9 cellular contexts compared by ENCODE assay signal in the genomic region with DNA sequence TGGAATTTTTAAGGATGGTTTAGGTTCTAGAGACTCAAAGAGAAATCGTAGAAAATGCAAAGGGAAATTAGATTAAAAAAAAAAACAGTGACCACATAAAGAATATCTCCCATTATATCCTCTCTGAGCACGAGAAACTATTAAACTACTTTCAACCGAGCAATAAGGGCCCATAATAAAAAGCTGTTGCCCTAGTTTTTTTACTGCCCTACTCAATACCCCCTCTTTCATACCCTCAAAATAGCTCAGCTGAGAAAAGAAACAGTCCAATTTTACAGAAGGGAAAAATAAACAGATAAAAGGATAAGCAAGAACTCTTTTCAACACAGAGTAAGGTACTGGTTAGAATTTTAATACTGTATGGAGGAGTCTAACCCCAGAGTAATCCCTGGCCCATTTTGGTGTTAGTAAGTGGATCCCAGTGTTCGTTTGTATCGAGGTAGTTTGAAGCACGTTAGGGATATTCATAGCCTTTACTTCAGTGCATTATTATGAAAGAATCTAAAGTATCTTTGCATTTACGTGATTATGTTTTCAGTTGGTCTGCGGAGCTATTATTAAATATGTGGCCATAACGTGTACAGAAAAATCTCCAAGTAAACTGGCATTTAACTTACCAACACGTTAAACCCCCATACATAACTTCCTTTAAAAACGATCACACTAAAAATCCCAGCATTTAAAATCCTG. TPM values are rescaled to one million over a fixed set of nuclear protein-coding genes. Genes with fewer than 3 reads are reported as not detected.
DNase-seq lines count a peak whose midpoint lies in the region; ATAC-seq, FAIRE-seq and TF ChIP-seq lines count a peak whose summit lies in the region.
"Had no signal": no experiment of that assay in that cellular context is flagged by ENCODE, and none has a peak within 500 bp of the region (broad histone marks: within the 10 kb centered on the region; RNA-seq: fewer than 3 reads in every experiment).

No MANE protein-coding gene starts in this region.

- CTCF ChIA-PET in activated CD8-positive, alpha-beta memory T cell treated with anti-CD3 and anti-CD28 coated beads, Interleukin-2, amount 10 ng/mL, durations not matched to agents 7 days and 5 days (lab: Charles Lee) = interaction anchor here (0.6 to 1.9 kb wide), 6 partner anchors 12 to 117 kb away, joined by 3 to 5 read pairs (median 3); no protein-coding TSS in a partner anchor

- peaks cover 2% of the 10 kb centered on the region for H3K27me3 ChIP-seq in thymus (ENCODE audit: control insufficient read depth, insufficient read depth)

- no peaks in the 10 kb centered on the region for H3K36me3 ChIP-seq in kidney (ENCODE audit: control insufficient read depth in 1 of 2, insufficient read depth in 2 of 2, low read length in 2 of 2)
- no peaks in the 10 kb centered on the region for H3K36me3 ChIP-seq in thymus (ENCODE audit: control insufficient read depth, insufficient read depth)

- FAIRE-seq in kidney (lab: Jason Lieb, UNC) = no peak

- H3K4me1 ChIP-seq in kidney (ENCODE audit: control insufficient read depth in 1 of 2, insufficient read depth in 1 of 2, low read depth in 1 of 2, low read length in 2 of 2) = peaks cover 5 to 11% of the 10 kb centered on the region in 2 donors
- peaks cover 10% of the 10 kb centered on the region for H3K4me1 ChIP-seq in thymus (ENCODE audit: control insufficient read depth, insufficient read depth, low read length)

- no peak for TF ChIP-seq CTCF in kidney (IDR thresholded peaks at IDR 0.05; ENCODE audit: borderline replicate concordance, extremely low read depth, insufficient read depth)

- H3K27ac ChIP-seq in kidney (ENCODE audit: low read depth in 2 of 2, low read length in 2 of 2) (peak overlapping the region; percentile 84 to 87), thymus (ENCODE audit: low read depth) (no peak overlapping the region)

- peaks cover 2% of the 10 kb centered on the region for H3K36me3 Mint-ChIP-seq in activated CD8-positive, alpha-beta memory T cell treated with anti-CD3 and anti-CD28 coated beads, Interleukin-2, amount 10 ng/mL, durations not matched to agents 7 days and 5 days
- no peaks in the 10 kb centered on the region for H3K36me3 Mint-ChIP-seq in activated naive CD8-positive, alpha-beta T cell

- H3K4me3 Mint-ChIP-seq in activated CD8-positive, alpha-beta memory T cell treated with anti-CD3 and anti-CD28 coated beads, Interleukin-2, amount 10 ng/mL, durations not matched to agents 7 days and 5 days = peak overlapping the region; percentile 52
- H3K4me3 Mint-ChIP-seq in activated naive CD8-positive, alpha-beta T cell = peak overlapping the region; percentile 80

- no peaks in the 10 kb centered on the region for H3K9me3 Mint-ChIP-seq in activated CD8-positive, alpha-beta memory T cell treated with anti-CD3 and anti-CD28 coated beads, Interleukin-2, amount 10 ng/mL, durations not matched to agents 7 days and 5 days (ENCODE audit: low read depth)
- no peaks in the 10 kb centered on the region for H3K9me3 Mint-ChIP-seq in activated naive CD8-positive, alpha-beta T cell (ENCODE audit: low read depth)

- H3K27me3 Mint-ChIP-seq in activated CD8-positive, alpha-beta memory T cell treated with anti-CD3 and anti-CD28 coated beads, Interleukin-2, amount 10 ng/mL, durations not matched to agents 7 days and 5 days = peaks cover 67% of the 10 kb centered on the region
- peaks cover 23% of the 10 kb centered on the region for H3K27me3 Mint-ChIP-seq in activated naive CD8-positive, alpha-beta T cell

- H3K27ac Mint-ChIP-seq in activated CD8-positive, alpha-beta memory T cell treated with anti-CD3 and anti-CD28 coated beads, Interleukin-2, amount 10 ng/mL, durations not matched to agents 7 days and 5 days = no peak overlapping the region
- H3K27ac Mint-ChIP-seq in activated naive CD8-positive, alpha-beta T cell = no peak overlapping the region

- intact Hi-C loops in kidney (cut with DNase I) = no loop called here
- intact Hi-C loops in sciatic nerve (cut with DNase I) = loop anchor here (10.0 kb wide), 1 partner anchor 85 kb away; the partner anchor contains the start of gene RFESD

- no peaks in the 10 kb centered on the region for H3K9me3 ChIP-seq in kidney (ENCODE audit: control insufficient read depth in 1 of 2, low read length in 2 of 2)
- no peaks in the 10 kb centered on the region for H3K9me3 ChIP-seq in thymus (ENCODE audit: control insufficient read depth)

- H3K4me1 Mint-ChIP-seq in activated CD8-positive, alpha-beta memory T cell treated with anti-CD3 and anti-CD28 coated beads, Interleukin-2, amount 10 ng/mL, durations not matched to agents 7 days and 5 days = peaks cover 17% of the 10 kb centered on the region
- peaks cover 25% of the 10 kb centered on the region for H3K4me1 Mint-ChIP-seq in activated naive CD8-positive, alpha-beta T cell (ENCODE audit: low read depth)

- 42% methylated on average over 11 of the region's 11 CpGs for WGBS in thymus

- ATAC-seq in activated CD8-positive, alpha-beta memory T cell treated with anti-CD3 and anti-CD28 coated beads, Interleukin-2, amount 10 ng/mL, durations not matched to agents 7 days and 5 days = no peak
- ATAC-seq in sciatic nerve (no peak), HG03196 (IDR thresholded peaks at IDR 0.05; ENCODE audit: unreplicated experiment) (no peak)

- H3K9ac ChIP-seq in kidney (ENCODE audit: low read length in 2 of 2) = peak overlapping the region in 1 of 2 donors; percentile 80

- peak overlapping the region; percentile 36 to 82 for H3K4me3 ChIP-seq in kidney (ENCODE audit: low read length in 2 of 2)
- H3K4me3 ChIP-seq in thymus (ENCODE audit: low read length) = peak overlapping the region; percentile 74

- DNase-seq in activated CD8-positive, alpha-beta memory T cell treated with anti-CD3 and anti-CD28 coated beads, Interleukin-2, amount 10 ng/mL, durations not matched to agents 7 days and 5 days = no peak
- no peak for DNase-seq in activated CD8-positive, alpha-beta memory T cell treated with anti-CD3 and anti-CD28 coated beads, Interleukin-2, amount 50 U/mL, for 4 hours
- DNase-seq in kidney = no peak
- no peak for DNase-seq in sciatic nerve (ENCODE audit: low spot score)
- no peak for DNase-seq in occipital lobe (lab: John Stamatoyannopoulos, UW)

RNA-seq across cellular contexts. Expression of gene RHOBTB3, which starts 1.0 kb away (rescaled TPM):
- total RNA-seq in activated CD8-positive, alpha-beta memory T cell treated with anti-CD3 and anti-CD28 coated beads, Interleukin-2, amount 10 ng/mL, durations not matched to agents 7 days and 5 days = under 1 TPM; 0.35 to 0.55 TPM
- total RNA-seq in kidney (54.5 TPM), sciatic nerve (192 TPM), occipital lobe (348 TPM)
- polyA plus RNA-seq in kidney (ENCODE audit: insufficient read depth, low read depth, low replicate concordance) (22.5 TPM), thymus (18.1 TPM)

RNA-seq across cellular contexts. Expression of gene SPATA9, which starts 47.4 kb away (rescaled TPM):
- total RNA-seq in activated CD8-positive, alpha-beta memory T cell treated with anti-CD3 and anti-CD28 coated beads, Interleukin-2, amount 10 ng/mL, durations not matched to agents 7 days and 5 days = not detected
- total RNA-seq in kidney (1.0 TPM), sciatic nerve (1.6 TPM), occipital lobe (0.78 TPM)
- polyA plus RNA-seq in kidney (ENCODE audit: insufficient read depth, low read depth, low replicate concordance) (1.1 TPM), thymus (0.68 TPM)
- total RNA-seq: SK-MEL-5 had no signal

Comparison
In these comparisons a context has a peak if more than half of its experiments do, and no peak if none do; other contexts are left out.
1. RNA of gene RHOBTB3, which starts 1.0 kb away (total RNA-seq): 348 TPM in occipital lobe (single experiment), 192 TPM in sciatic nerve (single experiment) and 54.5 TPM in kidney (single experiment); 0.35 to 0.55 TPM in activated CD8-positive, alpha-beta memory T cell treated with anti-CD3 and anti-CD28 coated beads, Interleukin-2, amount 10 ng/mL, durations not matched to agents 7 days and 5 days; every median in the first group is over 10 times any median in the second.